In genomic region chr12:55929306-55929791, GRCh38 we compare ENCODE assay signal across 8 cellular contexts. TPM values are rescaled to one million over a fixed set of nuclear protein-coding genes. Genes with fewer than 3 reads are reported as not detected.
DNase-seq lines count a peak whose midpoint lies in the region; ATAC-seq, FAIRE-seq and TF ChIP-seq lines count a peak whose summit lies in the region.

No MANE protein-coding gene starts in this region.

- H3K36me3 ChIP-seq in SU-DHL-6 (ENCODE audit: low read length) (no peaks in the 10 kb centered on the region), parathyroid adenoma (ENCODE audit: control insufficient read depth, insufficient read depth, low read length) (no peaks in the 10 kb centered on the region)

- H3K9ac ChIP-seq in SU-DHL-6 (ENCODE audit: low read length) (peak overlapping the region; percentile 91), parathyroid adenoma (no peak overlapping the region)

- H3K4me1 Mint-ChIP-seq in activated naive CD8-positive, alpha-beta T cell treated with anti-CD3 and anti-CD28 coated beads, Interleukin-2, amount 10 ng/mL, durations not matched to agents 7 days and 5 days = peaks cover 39% of the 10 kb centered on the region

- in situ Hi-C loops in GM13976 (cut with MboI; ENCODE audit: low sequenced_read_pairs, unreplicated experiment) = no loop called here

- TF ChIP-seq CTCF in GM13976 (IDR thresholded peaks at IDR 0.05; ENCODE audit: borderline replicate concordance, control extremely low read depth, extremely low read depth, insufficient read depth, missing control alignments) (no peak), SU-DHL-6 (IDR thresholded peaks at IDR 0.05; ENCODE audit: insufficient read depth, low read length, poor library complexity, severe bottlenecking) (no peak), parathyroid adenoma (IDR thresholded peaks at IDR 0.05) (no peak)

- no peaks in the 10 kb centered on the region for H4K20me1 ChIP-seq in SU-DHL-6 (ENCODE audit: low read depth, low read length)

- DNase-seq in GM13976 (ENCODE audit: low spot score) (peak; percentile 84), ecto neural progenitor cell (ENCODE audit: low spot score) (no peak), DMS 273 treated with DMSO at 0.1 percent for 48 hours (lab: John Stamatoyannopoulos, UW) (no peak), frontal cortex (ENCODE audit: low spot score in 2 of 2) (no peak)
- peak; percentile 85 for DNase-seq in activated naive CD8-positive, alpha-beta T cell treated with anti-CD3 and anti-CD28 coated beads, Interleukin-2, amount 10 ng/mL, durations not matched to agents 7 days and 5 days

- peak overlapping the region; percentile 98 for H3K27ac Mint-ChIP-seq in activated naive CD8-positive, alpha-beta T cell treated with anti-CD3 and anti-CD28 coated beads, Interleukin-2, amount 10 ng/mL, durations not matched to agents 7 days and 5 days

- H3K36me3 Mint-ChIP-seq in activated naive CD8-positive, alpha-beta T cell treated with anti-CD3 and anti-CD28 coated beads, Interleukin-2, amount 10 ng/mL, durations not matched to agents 7 days and 5 days = peaks cover 37% of the 10 kb centered on the region

- H3K9me3 Mint-ChIP-seq in activated naive CD8-positive, alpha-beta T cell treated with anti-CD3 and anti-CD28 coated beads, Interleukin-2, amount 10 ng/mL, durations not matched to agents 7 days and 5 days = no peaks in the 10 kb centered on the region

- H3K9me2 ChIP-seq in SU-DHL-6 (replicated peaks; ENCODE audit: insufficient read depth, low read length) = no peaks in the 10 kb centered on the region

- H3K9me3 ChIP-seq in SU-DHL-6 (ENCODE audit: insufficient read depth, low read length) (no peaks in the 10 kb centered on the region), parathyroid adenoma (ENCODE audit: control insufficient read depth, low read length) (no peaks in the 10 kb centered on the region)

- H3K27me3 Mint-ChIP-seq in activated naive CD8-positive, alpha-beta T cell treated with anti-CD3 and anti-CD28 coated beads, Interleukin-2, amount 10 ng/mL, durations not matched to agents 7 days and 5 days = no peaks in the 10 kb centered on the region

- H3K4me1 ChIP-seq in parathyroid adenoma = peaks cover 15% of the 10 kb centered on the region

- peak; percentile 32 for ATAC-seq in HG02642 (IDR thresholded peaks at IDR 0.05; ENCODE audit: poor library complexity, unreplicated experiment)
- ATAC-seq in activated naive CD8-positive, alpha-beta T cell treated with anti-CD3 and anti-CD28 coated beads, Interleukin-2, amount 10 ng/mL, durations not matched to agents 7 days and 5 days (ENCODE audit: low read depth) = peak; percentile 49

- H3K27ac ChIP-seq in SU-DHL-6 (ENCODE audit: low read depth, low read length) (peak overlapping the region; percentile 100), parathyroid adenoma (peak overlapping the region; percentile 3)

- no peak overlapping the region for H2AFZ ChIP-seq in SU-DHL-6 (ENCODE audit: low read depth, low read length, severe bottlenecking)
- H2AFZ ChIP-seq in parathyroid adenoma = no peak overlapping the region

- POLR2A ChIA-PET in activated naive CD8-positive, alpha-beta T cell treated with anti-CD3 and anti-CD28 coated beads, Interleukin-2, amount 10 ng/mL, durations not matched to agents 7 days and 5 days (lab: Charles Lee) = interaction anchor here (0.8 to 7.4 kb wide), 9 partner anchors 10 to 431 kb away, joined by 3 to 77 read pairs (median 9); partner anchors contain the start of genes DNAJC14, ORMDL2, PA2G4 and RAB5B

- H3K4me3 ChIP-seq in SU-DHL-6 (ENCODE audit: insufficient read depth, low read length, poor library complexity, severe bottlenecking) (peak overlapping the region; percentile 92), parathyroid adenoma (ENCODE audit: low read depth, low read length) (no peak overlapping the region)

- no peak for FAIRE-seq in frontal cortex (lab: Jason Lieb, UNC)

- peak overlapping the region; percentile 86 for H3K4me2 ChIP-seq in SU-DHL-6 (ENCODE audit: low read depth, low read length, poor library complexity, severe bottlenecking)
- H3K4me2 ChIP-seq in parathyroid adenoma (ENCODE audit: low read length) = no peak overlapping the region

- peaks cover 64% of the 10 kb centered on the region for H3F3A ChIP-seq in SU-DHL-6 (ENCODE audit: insufficient read depth)

- H3K4me3 Mint-ChIP-seq in activated naive CD8-positive, alpha-beta T cell treated with anti-CD3 and anti-CD28 coated beads, Interleukin-2, amount 10 ng/mL, durations not matched to agents 7 days and 5 days = peak overlapping the region; percentile 98

- H3K27me3 ChIP-seq in SU-DHL-6 (ENCODE audit: low read length) (no peaks in the 10 kb centered on the region), parathyroid adenoma (ENCODE audit: control insufficient read depth, insufficient read depth, low read length) (no peaks in the 10 kb centered on the region)

- peaks cover 39% of the 10 kb centered on the region for H3K79me2 ChIP-seq in SU-DHL-6 (ENCODE audit: insufficient read depth, low read length)
- peaks cover 15% of the 10 kb centered on the region for H3K79me2 ChIP-seq in parathyroid adenoma

RNA-seq across cellular contexts. Expression of gene DGKA, which starts 1.6 kb away (rescaled TPM):
- total RNA-seq in activated naive CD8-positive, alpha-beta T cell treated with anti-CD3 and anti-CD28 coated beads, Interleukin-2, amount 10 ng/mL, durations not matched to agents 7 days and 5 days = 100 to 1,000 TPM; 783 to 790 TPM
- total RNA-seq in frontal cortex = 7.7 TPM

RNA-seq across cellular contexts. Expression of gene PYM1, which starts 1.7 kb away (rescaled TPM):
- total RNA-seq in activated naive CD8-positive, alpha-beta T cell treated with anti-CD3 and anti-CD28 coated beads, Interleukin-2, amount 10 ng/mL, durations not matched to agents 7 days and 5 days = 10 to 100 TPM; 48.3 to 48.7 TPM
- total RNA-seq in frontal cortex = 22.4 TPM

RNA-seq across cellular contexts. Expression of gene PMEL, which starts 36.5 kb away (rescaled TPM):
- total RNA-seq in activated naive CD8-positive, alpha-beta T cell treated with anti-CD3 and anti-CD28 coated beads, Interleukin-2, amount 10 ng/mL, durations not matched to agents 7 days and 5 days = under 1 TPM in 1 of 2 experiments, not detected in 1; 0.42 TPM
- not detected for total RNA-seq in frontal cortex

RNA-seq across cellular contexts. Expression of gene CDK2, which starts 37.3 kb away (rescaled TPM):
- total RNA-seq in activated naive CD8-positive, alpha-beta T cell treated with anti-CD3 and anti-CD28 coated beads, Interleukin-2, amount 10 ng/mL, durations not matched to agents 7 days and 5 days = 100 to 1,000 TPM; 117 to 125 TPM
- 5.3 TPM for total RNA-seq in frontal cortex

RNA-seq across cellular contexts. Expression of gene RAB5B, which starts 44.5 kb away (rescaled TPM):
- total RNA-seq in activated naive CD8-positive, alpha-beta T cell treated with anti-CD3 and anti-CD28 coated beads, Interleukin-2, amount 10 ng/mL, durations not matched to agents 7 days and 5 days = 10 to 100 TPM; 69.7 to 72.4 TPM
- 33.0 TPM for total RNA-seq in frontal cortex

Comparison
In these comparisons a context has a peak if more than half of its experiments do, and no peak if none do; other contexts are left out.
1. DNase-seq: peak in GM13976 (single experiment) and activated naive CD8-positive, alpha-beta T cell treated with anti-CD3 and anti-CD28 coated beads, Interleukin-2, amount 10 ng/mL, durations not matched to agents 7 days and 5 days (single experiment); none in ecto neural progenitor cell (single experiment), DMS 273 treated with DMSO at 0.1 percent for 48 hours (single experiment) and frontal cortex (0 of 2).
2. RNA of gene DGKA, which starts 1.6 kb away (total RNA-seq): 783 to 790 TPM in activated naive CD8-positive, alpha-beta T cell treated with anti-CD3 and anti-CD28 coated beads, Interleukin-2, amount 10 ng/mL, durations not matched to agents 7 days and 5 days; 7.7 TPM in frontal cortex (single experiment); every median in the first group is over 10 times any median in the second.